ENCODE assay signal across 18 cellular contexts in genomic region chr7:26168458-26169023, GRCh38. TPM values are rescaled to one million over a fixed set of nuclear protein-coding genes. Genes with fewer than 3 reads are reported as not detected.
DNase-seq lines count a peak whose midpoint lies in the region; ATAC-seq and TF ChIP-seq lines count a peak whose summit lies in the region.
"Had no signal": no experiment of that assay in that cellular context is flagged by ENCODE, and none has a peak within 500 bp of the region (broad histone marks: within the 10 kb centered on the region; RNA-seq: fewer than 3 reads in every experiment).

No MANE protein-coding gene starts in this region.

- no peak overlapping the region for H3K23ac ChIP-seq in H9 (ENCODE audit: insufficient read length, low read depth, low read length)

- H3K18ac ChIP-seq in H9 (ENCODE audit: insufficient read length, low read depth, low read length) = no peak overlapping the region

- H3K79me2 ChIP-seq in H9 (ENCODE audit: insufficient read depth, low read length) = peaks cover 39% of the 10 kb centered on the region

- intact Hi-C loops in Panc1 (cut with micrococcal nuclease; ENCODE audit: unreplicated experiment) = no loop called here

- CTCF ChIA-PET in Panc1 (lab: Charles Lee) = no interaction called here

- H3K27me3 ChIP-seq in H9 (ENCODE audit: insufficient read depth, low read length) (no peaks in the 10 kb centered on the region), Panc1 (ENCODE audit: control insufficient read depth, insufficient read depth, low read length) (no peaks in the 10 kb centered on the region)

- POLR2A ChIA-PET in Panc1 (lab: Charles Lee) = no interaction called here

- no peak overlapping the region for H3K56ac ChIP-seq in H9 (ENCODE audit: insufficient read length, low read depth, low read length)

- DNase-seq in H9 (no peak), Panc1 (ENCODE audit: low read depth, low spot score) (no peak), endothelial cell (ENCODE audit: low spot score) (no peak), retinal pigment epithelial cell (ENCODE audit: low read depth) (no peak), immature natural killer cell (no peak), GM19240 (ENCODE audit: insufficient read length, low spot score) (no peak)
- DNase-seq: DMS79, MV-4-11, NCI-H1694 treated with DMSO at 0.1 percent for 48 hours, NCI-H2107, NCI-H510A treated with DMSO at 0.1 percent for 48 hours, NCI-H774, SIG-M5 had no signal

- H3K9ac ChIP-seq in H9 (ENCODE audit: extremely low read depth, insufficient read length, low read length) = no peak overlapping the region
- H3K9ac ChIP-seq: KMS-11 had no signal

- no peak overlapping the region for H2BK12ac ChIP-seq in H9 (ENCODE audit: insufficient read length, low read depth, low read length)

- H4K20me1 ChIP-seq in H9 (ENCODE audit: control insufficient read depth, insufficient read depth, insufficient read length) = no peaks in the 10 kb centered on the region

- H3K4me1 Mint-ChIP-seq in H9 = peaks cover 19 to 27% of the 10 kb centered on the region in 2 experiments
- no peaks in the 10 kb centered on the region for H3K4me1 Mint-ChIP-seq in endothelial cell (ENCODE audit: unreplicated experiment)
- H3K4me1 Mint-ChIP-seq in immature natural killer cell = peaks cover 17 to 18% of the 10 kb centered on the region in 2 donors

- H4K8ac ChIP-seq in H9 (replicated peaks; ENCODE audit: insufficient read length, low read depth, low read length) = no peak overlapping the region

- H2BK5ac ChIP-seq in H9 (ENCODE audit: insufficient read length, low read length) = no peak overlapping the region

- in situ Hi-C loops in Panc1 (cut with HindIII; ENCODE audit: low pct_unique_long_range_greater_than_20kb, low sequenced_read_pairs) = no loop called here

- no peak overlapping the region for H2BK15ac ChIP-seq in H9 (ENCODE audit: low read depth, low read length)

- no peaks in the 10 kb centered on the region for H3K27me3 Mint-ChIP-seq in H9 (ENCODE audit: low read depth)
- H3K27me3 Mint-ChIP-seq in endothelial cell (ENCODE audit: unreplicated experiment) = no peaks in the 10 kb centered on the region
- H3K27me3 Mint-ChIP-seq in immature natural killer cell (ENCODE audit: low read depth in 3 of 3) = peaks cover 0 to 8% (median 1%) of the 10 kb centered on the region in 3 donors

- no peak overlapping the region for H3K4me3 ChIP-seq in Panc1 (ENCODE audit: low read depth in 2 of 2, low read length in 2 of 2)
- H3K4me3 ChIP-seq in retinal pigment epithelial cell (ENCODE audit: low read length) = no peak overlapping the region
- H3K4me3 ChIP-seq: HAP-1 had no signal

- ATAC-seq in Panc1 = no peak
- no peak for ATAC-seq in GM18870 (IDR thresholded peaks at IDR 0.05; ENCODE audit: unreplicated experiment)

- no peak overlapping the region for H3T11ph ChIP-seq in H9 (ENCODE audit: low read length)

- H3K27ac Mint-ChIP-seq in H9 (no peak overlapping the region), endothelial cell (ENCODE audit: unreplicated experiment) (no peak overlapping the region), immature natural killer cell (peak overlapping the region in 1 of 6 donors; percentile 59)
- H3K27ac Mint-ChIP-seq: CD14-positive monocyte had no signal

- H3K14ac ChIP-seq in H9 (ENCODE audit: insufficient read depth, low read length) = no peak overlapping the region

- H3K27ac ChIP-seq in H9 (ENCODE audit: insufficient read length, low read depth, low read length) (no peak overlapping the region), Panc1 (ENCODE audit: low read length) (no peak overlapping the region)
- H3K27ac ChIP-seq: KMS-11, RWPE1 had no signal

- H2AK5ac ChIP-seq in H9 (ENCODE audit: insufficient read length, low read length) = no peak overlapping the region

- H3K4me1 ChIP-seq in H9 (ENCODE audit: insufficient read depth, low read length) (peaks cover 10% of the 10 kb centered on the region), Panc1 (ENCODE audit: control insufficient read depth, insufficient read depth, low read length) (peaks cover 18% of the 10 kb centered on the region)

- H2BK20ac ChIP-seq in H9 (ENCODE audit: low read depth, low read length, poor library complexity, severe bottlenecking) = no peak overlapping the region

- H4K91ac ChIP-seq in H9 (ENCODE audit: insufficient read length, low read depth, low read length) = no peak overlapping the region

- H3K9me3 Mint-ChIP-seq in H9 = peaks cover 0 to 18% of the 10 kb centered on the region in 2 experiments; a peak in 4 of 5 replicates
- H3K9me3 Mint-ChIP-seq in endothelial cell (ENCODE audit: unreplicated experiment) = no peaks in the 10 kb centered on the region
- peaks cover 0 to 4% (median 0%) of the 10 kb centered on the region in 6 donors for H3K9me3 Mint-ChIP-seq in immature natural killer cell

- WGBS in H9 (ENCODE audit: extremely low coverage, insufficient read length, low lambda C conversion rate) = no CpG with 5 or more reads among the region's 6 CpGs

- H2BK120ac ChIP-seq in H9 (ENCODE audit: low read depth, low read length, poor library complexity, severe bottlenecking) = no peak overlapping the region

- no TSS peak for BruUV-seq in Panc1 (replicated peaks; lab: Mats Ljungman, UMichigan)

- no peak overlapping the region for H2AFZ ChIP-seq in H9 (ENCODE audit: low read length)

- H3K4me2 ChIP-seq in H9 (ENCODE audit: insufficient read depth, insufficient read length, low read length) = peak overlapping the region; percentile 3
- H3K4me2 ChIP-seq: KMS-11 had no signal

- peak; percentile 51 for TF ChIP-seq CTCF in H9 (conservative IDR thresholded peaks at IDR 0.05)
- TF ChIP-seq CTCF in Panc1 (IDR thresholded peaks at IDR 0.05) = peak; percentile 33; the same call in 1 of the 2 replicates
- peak; percentile 28 for TF ChIP-seq CTCF in endothelial cell (IDR thresholded peaks at IDR 0.05; ENCODE audit: unreplicated experiment)
- TF ChIP-seq CTCF in retinal pigment epithelial cell (conservative IDR thresholded peaks at IDR 0.05; ENCODE audit: low read depth, low read length) = peak; percentile 8

- peaks cover 14% of the 10 kb centered on the region for H3K79me1 ChIP-seq in H9 (ENCODE audit: insufficient read depth, low read depth, low read length, poor library complexity, severe bottlenecking)

- H3K4ac ChIP-seq in H9 (ENCODE audit: low read depth, low read length) = no peak overlapping the region

- H3K36me3 ChIP-seq in Panc1 (ENCODE audit: control insufficient read depth, insufficient read depth, low read length) = no peaks in the 10 kb centered on the region
- H3K36me3 ChIP-seq: HAP-1 had no signal

- H3K9me3 ChIP-seq in H9 (ENCODE audit: control insufficient read depth, low read depth, low read length) (no peaks in the 10 kb centered on the region), Panc1 (ENCODE audit: control insufficient read depth, insufficient read depth, low read depth, low read length) (no peaks in the 10 kb centered on the region)

- H4K5ac ChIP-seq in H9 (ENCODE audit: insufficient read length, low read depth, low read length) = no peak overlapping the region

- H3K23me2 ChIP-seq in H9 (ENCODE audit: insufficient read length, low read depth, low read length, poor library complexity, severe bottlenecking) = no peaks in the 10 kb centered on the region

- H3K4me3 Mint-ChIP-seq in H9 = no peak overlapping the region
- H3K4me3 Mint-ChIP-seq in endothelial cell (ENCODE audit: unreplicated experiment) = no peak overlapping the region
- no peak overlapping the region for H3K4me3 Mint-ChIP-seq in immature natural killer cell
- H3K4me3 Mint-ChIP-seq: CD14-positive monocyte had no signal

- H3K36me3 Mint-ChIP-seq in H9 (ENCODE audit: insufficient read depth in 1 of 3, low read depth in 3 of 3) = peaks cover 19 to 51% (median 24%) of the 10 kb centered on the region in 3 experiments; a peak in 6 of 7 replicates
- no peaks in the 10 kb centered on the region for H3K36me3 Mint-ChIP-seq in endothelial cell (ENCODE audit: low read depth, unreplicated experiment)
- H3K36me3 Mint-ChIP-seq in immature natural killer cell = peaks cover 6 to 21% (median 16%) of the 10 kb centered on the region in 3 donors

RNA-seq across cellular contexts. Expression of gene NFE2L3, which starts 16.5 kb away (rescaled TPM):
- total RNA-seq in H9 (2021) (46.1 and 46.9 TPM in 2 replicates), Panc1 (2021; ENCODE audit: unreplicated experiment) (78.5 TPM), endothelial cell (ENCODE audit: unreplicated experiment) (2.8 TPM)
- 47.6 TPM for polyA plus RNA-seq in Panc1 (2012; ENCODE audit: insufficient read length)
- polyA plus RNA-seq in immature natural killer cell = 1 to 10 TPM; 3.5 to 5.5 (median 4.5) TPM

RNA-seq across cellular contexts. Expression of gene HNRNPA2B1, which starts 32.0 kb away (rescaled TPM):
- total RNA-seq in H9 (2021) = 1,123 and 1,137 TPM in 2 replicates
- total RNA-seq in Panc1 (2021; ENCODE audit: unreplicated experiment) = 819 TPM
- polyA plus RNA-seq in Panc1 (2012; ENCODE audit: insufficient read length) = 815 TPM
- total RNA-seq in endothelial cell (ENCODE audit: unreplicated experiment) = 623 TPM
- 100 to 1,000 TPM; 442 to 823 (median 643) TPM for polyA plus RNA-seq in immature natural killer cell

RNA-seq across cellular contexts. Expression of gene CBX3, which starts 33.0 kb away (rescaled TPM):
- total RNA-seq in H9 (2021) (287 and 288 TPM in 2 replicates), Panc1 (2021; ENCODE audit: unreplicated experiment) (308 TPM), endothelial cell (ENCODE audit: unreplicated experiment) (146 TPM)
- 136 TPM for polyA plus RNA-seq in Panc1 (2012; ENCODE audit: insufficient read length)
- polyA plus RNA-seq in immature natural killer cell = 100 to 1,000 TPM in 2 of 3 donors, 10 to 100 TPM in 1; 86.1 to 121 (median 103) TPM

Comparison
In these comparisons a context has a peak if more than half of its experiments do, and no peak if none do; other contexts are left out.
1. RNA of gene NFE2L3, which starts 16.5 kb away (total RNA-seq): 78.5 TPM in Panc1 (single experiment) and 46.1 to 46.9 TPM in H9; 2.8 TPM in endothelial cell (single experiment); every median in the first group is over 10 times any median in the second.
2. Peak in every context shown above with its lines, with median percentiles within 50 percentile points of each other: CTCF ChIP-seq.